In genomic region chr5:163508753-163509152, GRCh38 we compare ENCODE assay signal across 8 cellular contexts. TPM values are rescaled to one million over a fixed set of nuclear protein-coding genes. Genes with fewer than 3 reads are reported as not detected.
DNase-seq lines count a peak whose midpoint lies in the region; ATAC-seq and TF ChIP-seq lines count a peak whose summit lies in the region.

No MANE protein-coding gene starts in this region.

- no peak for TF ChIP-seq RAD21 in SK-N-SH (IDR thresholded peaks at IDR 0.05; ENCODE audit: low read length)

- H3K27me3 ChIP-seq in SK-N-SH (ENCODE audit: insufficient read depth): no peaks in the 10 kb centered on the region
- no peaks in the 10 kb centered on the region for H3K27me3 ChIP-seq in hepatocyte

- H3K9me3 ChIP-seq in SK-N-SH: no peaks in the 10 kb centered on the region
- no peaks in the 10 kb centered on the region for H3K9me3 ChIP-seq in hepatocyte (ENCODE audit: low read depth)

- H3K27ac ChIP-seq in SK-N-SH (ENCODE audit: low read depth in 2 of 2, low read length in 1 of 2) (peak overlapping the region; percentile 38 to 50; a peak in 2 of 4 replicates), hepatocyte (peak overlapping the region; percentile 48)

- CTCF ChIA-PET in SK-N-SH (lab: Yijun Ruan, JAX): interaction anchor here (1.1 kb wide), 1 partner anchor 35 kb away, joined by 3 read pairs; no protein-coding TSS in a partner anchor
- CTCF ChIA-PET in activated CD8-positive, alpha-beta T cell treated with anti-CD3 and anti-CD28 coated beads, Interleukin-2, amount 10 ng/mL, durations not matched to agents 7 days and 5 days (lab: Charles Lee): interaction anchor here (1.0 to 2.9 kb wide), 6 partner anchors 10 to 100 kb away, joined by 3 to 16 read pairs (median 4); partner anchors contain the start of genes HMMR and NUDCD2

- peaks cover 40% of the 10 kb centered on the region for H3K4me1 Mint-ChIP-seq in activated CD8-positive, alpha-beta T cell treated with anti-CD3 and anti-CD28 coated beads, Interleukin-2, amount 10 ng/mL, durations not matched to agents 7 days and 5 days (ENCODE audit: low read depth)
- H3K4me1 Mint-ChIP-seq in stimulated activated naive B cell treated with anti-CD40 and anti-IgM and Interleukin-4, amounts not matched to agents 10 μg/mL and 1 μg/mL and 100 μg/mL, for 72 hours: peaks cover 17 to 36% of the 10 kb centered on the region in 2 donors

- H3K36me3 Mint-ChIP-seq in activated CD8-positive, alpha-beta T cell treated with anti-CD3 and anti-CD28 coated beads, Interleukin-2, amount 10 ng/mL, durations not matched to agents 7 days and 5 days (ENCODE audit: low read depth): peaks cover 45% of the 10 kb centered on the region
- H3K36me3 Mint-ChIP-seq in stimulated activated naive B cell treated with anti-CD40 and anti-IgM and Interleukin-4, amounts not matched to agents 10 μg/mL and 1 μg/mL and 100 μg/mL, for 72 hours: peaks cover 9 to 11% of the 10 kb centered on the region in 2 donors

- H2AFZ ChIP-seq in SK-N-SH (ENCODE audit: low read depth) (no peak overlapping the region), hepatocyte (no peak overlapping the region)

- no peaks in the 10 kb centered on the region for H3K9me2 ChIP-seq in SK-N-SH
- H3K9me2 ChIP-seq in hepatocyte (replicated peaks; ENCODE audit: insufficient read depth): no peaks in the 10 kb centered on the region

- peak overlapping the region; percentile 79 for H3K27ac Mint-ChIP-seq in activated CD8-positive, alpha-beta T cell treated with anti-CD3 and anti-CD28 coated beads, Interleukin-2, amount 10 ng/mL, durations not matched to agents 7 days and 5 days
- H3K27ac Mint-ChIP-seq in stimulated activated naive B cell treated with anti-CD40 and anti-IgM and Interleukin-4, amounts not matched to agents 10 μg/mL and 1 μg/mL and 100 μg/mL, for 72 hours: peak overlapping the region; percentile 84

- WGBS in SK-N-SH (ENCODE audit: low lambda C conversion rate): 73% methylated on average over 5 of the region's 5 CpGs
- WGBS in hepatocyte (ENCODE audit: low lambda C conversion rate, missing lambda C conversion rate): 60% methylated on average over 5 of the region's 5 CpGs

- peaks cover 17 to 19% of the 10 kb centered on the region in 2 experiments for H3K36me3 ChIP-seq in SK-N-SH (replicated peaks in 1 of 2; ENCODE audit: control insufficient read depth in 1 of 2, insufficient read depth in 2 of 2, low read length in 1 of 2)
- H3K36me3 ChIP-seq in hepatocyte (replicated peaks; ENCODE audit: insufficient read depth, low read depth): no peaks in the 10 kb centered on the region

- POLR2A ChIA-PET in SK-N-SH (lab: Yijun Ruan, JAX): no interaction called here
- POLR2A ChIA-PET in activated CD8-positive, alpha-beta T cell treated with anti-CD3 and anti-CD28 coated beads, Interleukin-2, amount 10 ng/mL, durations not matched to agents 7 days and 5 days (lab: Charles Lee): interaction anchor here (1.0 to 9.9 kb wide), 2 partner anchors 49 to 71 kb away, joined by 5 to 185 read pairs; partner anchors contain the start of genes HMMR and NUDCD2

- peak overlapping the region; percentile 21 to 30; a peak in 1 of 4 replicates for H3K4me3 ChIP-seq in SK-N-SH (ENCODE audit: low read depth in 2 of 2, low read length in 1 of 2)
- peak overlapping the region; percentile 16 for H3K4me3 ChIP-seq in hepatocyte

- H3K4me2 ChIP-seq in SK-N-SH (peak overlapping the region; percentile 54), hepatocyte (peak overlapping the region; percentile 85)

- peaks cover 15 to 26% of the 10 kb centered on the region in 2 experiments for H3K4me1 ChIP-seq in SK-N-SH (ENCODE audit: control insufficient read depth in 1 of 2, insufficient read depth in 2 of 2, low read depth in 1 of 2, low read length in 1 of 2)
- peaks cover 21% of the 10 kb centered on the region for H3K4me1 ChIP-seq in hepatocyte (ENCODE audit: insufficient read depth)

- peaks cover 8% of the 10 kb centered on the region for H3F3A ChIP-seq in SK-N-SH (replicated peaks; ENCODE audit: insufficient read depth)

- no peak for TF ChIP-seq EP300 in SK-N-SH (IDR thresholded peaks at IDR 0.05; ENCODE audit: borderline replicate concordance in 1 of 2, low read depth in 1 of 2, low read length in 1 of 2)

- no peaks in the 10 kb centered on the region for H3K27me3 Mint-ChIP-seq in activated CD8-positive, alpha-beta T cell treated with anti-CD3 and anti-CD28 coated beads, Interleukin-2, amount 10 ng/mL, durations not matched to agents 7 days and 5 days (ENCODE audit: low read depth)
- H3K27me3 Mint-ChIP-seq in stimulated activated naive B cell treated with anti-CD40 and anti-IgM and Interleukin-4, amounts not matched to agents 10 μg/mL and 1 μg/mL and 100 μg/mL, for 72 hours: no peaks in the 10 kb centered on the region

- peak overlapping the region; percentile 8; the same call in 1 of the 2 replicates for H3K9ac ChIP-seq in SK-N-SH

- H4K20me1 ChIP-seq in SK-N-SH (ENCODE audit: insufficient read depth) (peaks cover 63% of the 10 kb centered on the region), hepatocyte (ENCODE audit: insufficient read depth, poor library complexity, severe bottlenecking) (peaks cover 60% of the 10 kb centered on the region)

- peak overlapping the region; percentile 96 for H3K4me3 Mint-ChIP-seq in activated CD8-positive, alpha-beta T cell treated with anti-CD3 and anti-CD28 coated beads, Interleukin-2, amount 10 ng/mL, durations not matched to agents 7 days and 5 days
- peak overlapping the region; percentile 76 to 77 for H3K4me3 Mint-ChIP-seq in stimulated activated naive B cell treated with anti-CD40 and anti-IgM and Interleukin-4, amounts not matched to agents 10 μg/mL and 1 μg/mL and 100 μg/mL, for 72 hours

- TF ChIP-seq CTCF in SK-N-SH (IDR thresholded peaks at IDR 0.05) (no peak), hepatocyte (IDR thresholded peaks at IDR 0.05; ENCODE audit: poor library complexity) (no peak)

- no peak for DNase-seq in SK-N-SH
- no peak for DNase-seq in activated CD8-positive, alpha-beta T cell treated with anti-CD3 and anti-CD28 coated beads, Interleukin-2, amount 10 ng/mL, durations not matched to agents 7 days and 5 days
- no peak for DNase-seq in hepatocyte (ENCODE audit: low spot score)
- DNase-seq in stimulated activated naive B cell treated with anti-CD40 and anti-IgM and Interleukin-4, amounts not matched to agents 10 μg/mL and 1 μg/mL and 100 μg/mL, for 72 hours: no peak
- DNase-seq in NCI-H2081 (lab: John Stamatoyannopoulos, UW): no peak
- no peak for DNase-seq in SHP77 treated with DMSO at 0.1 percent for 48 hours (lab: John Stamatoyannopoulos, UW)

- no peak for ATAC-seq in SK-N-SH treated with all-trans-retinoic acid at 6 μM for 48 hours
- no peak for ATAC-seq in activated CD8-positive, alpha-beta T cell treated with anti-CD3 and anti-CD28 coated beads, Interleukin-2, amount 10 ng/mL, durations not matched to agents 7 days and 5 days
- no peak for ATAC-seq in stimulated activated naive B cell treated with anti-CD40 and anti-IgM and Interleukin-4, amounts not matched to agents 10 μg/mL and 1 μg/mL and 100 μg/mL, for 72 hours (replicated peaks)
- ATAC-seq in HG02885 (IDR thresholded peaks at IDR 0.05; ENCODE audit: poor library complexity, unreplicated experiment): no peak

- H3K9me3 Mint-ChIP-seq in activated CD8-positive, alpha-beta T cell treated with anti-CD3 and anti-CD28 coated beads, Interleukin-2, amount 10 ng/mL, durations not matched to agents 7 days and 5 days (ENCODE audit: insufficient read depth): no peaks in the 10 kb centered on the region
- no peaks in the 10 kb centered on the region for H3K9me3 Mint-ChIP-seq in stimulated activated naive B cell treated with anti-CD40 and anti-IgM and Interleukin-4, amounts not matched to agents 10 μg/mL and 1 μg/mL and 100 μg/mL, for 72 hours

- peaks cover 92% of the 10 kb centered on the region for H3K79me2 ChIP-seq in SK-N-SH (ENCODE audit: insufficient read depth)
- H3K79me2 ChIP-seq in hepatocyte: peaks cover 79% of the 10 kb centered on the region

TF ChIP-seq in SK-N-SH, 30 proteins besides CTCF, POLR2A, EP300 and RAD21 (continues in another document):
- TF ChIP-seq JUND (IDR thresholded peaks at IDR 0.05) (no peak), RFX5 (IDR thresholded peaks at IDR 0.05; ENCODE audit: low read length) (no peak), ELF1 (IDR thresholded peaks at IDR 0.05) (no peak), POLR2AphosphoS5 (IDR thresholded peaks at IDR 0.05; ENCODE audit: low read depth, low read length) (no peak)
- TF ChIP-seq, protein P1, sequence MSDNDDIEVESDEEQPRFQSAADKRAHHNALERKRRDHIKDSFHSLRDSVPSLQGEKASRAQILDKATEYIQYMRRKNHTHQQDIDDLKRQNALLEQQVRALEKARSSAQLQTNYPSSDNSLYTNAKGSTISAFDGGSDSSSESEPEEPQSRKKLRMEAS (IDR thresholded peaks at IDR 0.05; ENCODE audit: low read depth): no peak

TF ChIP-seq in SK-N-SH treated with all-trans-retinoic acid at 6 μM for 48 hours, 23 proteins besides CTCF, POLR2A, EP300 and RAD21 (continues in another document):
- no peak for TF ChIP-seq ESRRG (CRISPR knock-in tag; IDR thresholded peaks at IDR 0.05)
- no peak for TF ChIP-seq BACH2 (CRISPR knock-in tag; IDR thresholded peaks at IDR 0.05; ENCODE audit: borderline replicate concordance)
- TF ChIP-seq ISL1 (CRISPR knock-in tag; IDR thresholded peaks at IDR 0.05): no peak

RNA-seq across cellular contexts. Expression of gene MAT2B, which starts 3.3 kb away (rescaled TPM):
- polyA plus RNA-seq in SK-N-SH (2012; rRNA removed): 30.1 and 35.6 TPM in 2 replicates
- 44.8 and 46.6 TPM in 2 replicates for polyA plus RNA-seq in SK-N-SH (2012; cell fraction: cytosol; rRNA removed)
- polyA plus RNA-seq in SK-N-SH (2012; cell fraction: nucleus; rRNA removed): 8.1 and 17.8 TPM in 2 replicates
- 10 to 100 TPM; 69.4 to 74.1 TPM for total RNA-seq in activated CD8-positive, alpha-beta T cell treated with anti-CD3 and anti-CD28 coated beads, Interleukin-2, amount 10 ng/mL, durations not matched to agents 7 days and 5 days
- total RNA-seq in hepatocyte: 73.8 and 82.8 TPM in 2 replicates
- 64.3 and 65.4 TPM in 2 replicates for polyA plus RNA-seq in hepatocyte

RNA-seq across cellular contexts. Expression of gene HMMR, which starts 48.3 kb away (rescaled TPM):
- 7.7 and 7.8 TPM in 2 replicates for polyA plus RNA-seq in SK-N-SH (2012; rRNA removed)
- polyA plus RNA-seq in SK-N-SH (2012; cell fraction: cytosol; rRNA removed): 10.7 and 13.1 TPM in 2 replicates
- polyA plus RNA-seq in SK-N-SH (2012; cell fraction: nucleus; rRNA removed): 3.2 and 5.6 TPM in 2 replicates
- 10 to 100 TPM; 85.8 to 87.7 TPM for total RNA-seq in activated CD8-positive, alpha-beta T cell treated with anti-CD3 and anti-CD28 coated beads, Interleukin-2, amount 10 ng/mL, durations not matched to agents 7 days and 5 days
- total RNA-seq in hepatocyte: 9.8 and 10.6 TPM in 2 replicates
- 5.2 and 5.7 TPM in 2 replicates for polyA plus RNA-seq in hepatocyte

RNA-seq across cellular contexts. Expression of gene NUDCD2, which starts 48.9 kb away (rescaled TPM):
- polyA plus RNA-seq in SK-N-SH (2012; rRNA removed) (7.8 and 8.6 TPM in 2 replicates), hepatocyte (74.6 and 79.5 TPM in 2 replicates)
- polyA plus RNA-seq in SK-N-SH (2012; cell fraction: cytosol; rRNA removed): 10.5 and 13.4 TPM in 2 replicates
- 5.4 and 10.4 TPM in 2 replicates for polyA plus RNA-seq in SK-N-SH (2012; cell fraction: nucleus; rRNA removed)
- total RNA-seq in activated CD8-positive, alpha-beta T cell treated with anti-CD3 and anti-CD28 coated beads, Interleukin-2, amount 10 ng/mL, durations not matched to agents 7 days and 5 days: 10 to 100 TPM; 37.3 to 43.4 TPM
- total RNA-seq in hepatocyte: 15.3 and 18.8 TPM in 2 replicates
